Comparison of ENCODE assay signal across 1 cellular context in the genomic region with DNA sequence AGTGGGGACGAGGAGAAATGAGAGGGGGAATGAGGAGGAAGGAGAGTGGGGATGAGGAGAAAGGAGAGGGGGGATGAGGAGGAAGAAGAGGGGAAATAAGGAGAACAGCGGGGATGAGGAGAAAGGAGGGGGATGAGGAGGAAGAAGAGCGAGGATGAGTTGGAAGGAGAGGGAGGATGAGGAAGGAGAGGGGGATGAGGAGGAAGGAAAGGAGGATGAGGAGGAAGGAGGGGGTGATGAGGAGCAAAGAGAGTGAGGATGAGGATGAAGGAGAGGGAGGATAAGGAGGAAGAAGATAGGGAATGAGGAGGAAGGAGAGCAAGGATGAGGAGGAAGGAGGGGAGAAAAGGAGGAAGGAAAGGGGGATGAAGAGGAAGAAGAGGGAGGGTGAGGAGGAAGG.
TF ChIP-seq lines count a peak whose summit lies in the region.

No MANE protein-coding gene starts in this region.

TF ChIP-seq in HEK293, 187 proteins besides CTCF, POLR2A, EP300 and RAD21 (continued from another document):
- TF ChIP-seq, protein P1, sequence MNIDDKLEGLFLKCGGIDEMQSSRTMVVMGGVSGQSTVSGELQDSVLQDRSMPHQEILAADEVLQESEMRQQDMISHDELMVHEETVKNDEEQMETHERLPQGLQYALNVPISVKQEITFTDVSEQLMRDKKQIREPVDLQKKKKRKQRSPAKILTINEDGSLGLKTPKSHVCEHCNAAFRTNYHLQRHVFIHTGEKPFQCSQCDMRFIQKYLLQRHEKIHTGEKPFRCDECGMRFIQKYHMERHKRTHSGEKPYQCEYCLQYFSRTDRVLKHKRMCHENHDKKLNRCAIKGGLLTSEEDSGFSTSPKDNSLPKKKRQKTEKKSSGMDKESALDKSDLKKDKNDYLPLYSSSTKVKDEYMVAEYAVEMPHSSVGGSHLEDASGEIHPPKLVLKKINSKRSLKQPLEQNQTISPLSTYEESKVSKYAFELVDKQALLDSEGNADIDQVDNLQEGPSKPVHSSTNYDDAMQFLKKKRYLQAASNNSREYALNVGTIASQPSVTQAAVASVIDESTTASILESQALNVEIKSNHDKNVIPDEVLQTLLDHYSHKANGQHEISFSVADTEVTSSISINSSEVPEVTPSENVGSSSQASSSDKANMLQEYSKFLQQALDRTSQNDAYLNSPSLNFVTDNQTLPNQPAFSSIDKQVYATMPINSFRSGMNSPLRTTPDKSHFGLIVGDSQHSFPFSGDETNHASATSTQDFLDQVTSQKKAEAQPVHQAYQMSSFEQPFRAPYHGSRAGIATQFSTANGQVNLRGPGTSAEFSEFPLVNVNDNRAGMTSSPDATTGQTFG (tag by site-specific recombination; IDR thresholded peaks at IDR 0.05; ENCODE audit: borderline replicate concordance): peak; percentile 86; the same call in 1 of the 2 replicates
- TF ChIP-seq ZNF785 (tag by site-specific recombination; IDR thresholded peaks at IDR 0.05) (0 out of 2 replicates have a peak, but pooled peaks have one; percentile 83), SCRT2 (tag by site-specific recombination; IDR thresholded peaks at IDR 0.05) (no peak), ZNF354C (tag by site-specific recombination; IDR thresholded peaks at IDR 0.05; ENCODE audit: borderline replicate concordance, low read depth) (no peak), ZNF792 (tag by site-specific recombination; IDR thresholded peaks at IDR 0.05) (no peak), ZNF433 (tag by site-specific recombination; IDR thresholded peaks at IDR 0.05; ENCODE audit: low read depth) (no peak), GLI2 (tag by site-specific recombination; IDR thresholded peaks at IDR 0.05; ENCODE audit: borderline replicate concordance, low read depth) (no peak), ZNF394 (tag by site-specific recombination; IDR thresholded peaks at IDR 0.05; ENCODE audit: borderline replicate concordance) (no peak), KLF7 (tag by site-specific recombination; IDR thresholded peaks at IDR 0.05; ENCODE audit: borderline replicate concordance) (no peak), SP7 (tag by site-specific recombination; IDR thresholded peaks at IDR 0.05) (no peak), ZNF776 (tag by site-specific recombination; IDR thresholded peaks at IDR 0.05; ENCODE audit: borderline replicate concordance) (peak; percentile 80), PRDM1 (tag by site-specific recombination; IDR thresholded peaks at IDR 0.05) (peak; percentile 79; the same call in 1 of the 2 replicates), SALL2 (tag by site-specific recombination; IDR thresholded peaks at IDR 0.05; ENCODE audit: borderline replicate concordance) (0 out of 2 replicates have a peak, but pooled peaks have one; percentile 56), ZNF660 (tag by site-specific recombination; IDR thresholded peaks at IDR 0.05) (no peak), ZNF791 (tag by site-specific recombination; IDR thresholded peaks at IDR 0.05) (0 out of 2 replicates have a peak, but pooled peaks have one; percentile 25), ZIC2 (tag by site-specific recombination; IDR thresholded peaks at IDR 0.05) (0 out of 2 replicates have a peak, but pooled peaks have one; percentile 5), ZNF555 (tag by site-specific recombination; conservative IDR thresholded peaks at IDR 0.05) (no peak), ZNF645 (tag by site-specific recombination; IDR thresholded peaks at IDR 0.05) (0 out of 2 replicates have a peak, but pooled peaks have one; percentile 17), ZNF133 (tag by site-specific recombination; IDR thresholded peaks at IDR 0.05) (no peak), ZNF155 (tag by site-specific recombination; IDR thresholded peaks at IDR 0.05) (no peak), ZNF544 (tag by site-specific recombination; IDR thresholded peaks at IDR 0.05) (0 out of 2 replicates have a peak, but pooled peaks have one; percentile 21), ZNF169 (tag by site-specific recombination; IDR thresholded peaks at IDR 0.05) (no peak), ZNF157 (tag by site-specific recombination; IDR thresholded peaks at IDR 0.05) (no peak), ZNF366 (tag by site-specific recombination; conservative IDR thresholded peaks at IDR 0.05) (peak; percentile 91), ZNF202 (tag by site-specific recombination; IDR thresholded peaks at IDR 0.05; ENCODE audit: borderline replicate concordance) (no peak), ZNF175 (tag by site-specific recombination; IDR thresholded peaks at IDR 0.05) (no peak), ZNF2 (tag by site-specific recombination; IDR thresholded peaks at IDR 0.05) (no peak), MEIS1 (CRISPR knock-in tag; IDR thresholded peaks at IDR 0.05; ENCODE audit: borderline replicate concordance) (no peak), ZNF571 (tag by site-specific recombination; IDR thresholded peaks at IDR 0.05) (peak; percentile 62; the same call in 1 of the 2 replicates), ZBTB8A (tag by site-specific recombination; IDR thresholded peaks at IDR 0.05) (no peak), ZNF658 (tag by site-specific recombination; IDR thresholded peaks at IDR 0.05) (peak; percentile 81; the same call in 1 of the 2 replicates)
- TF ChIP-seq, protein P2, sequence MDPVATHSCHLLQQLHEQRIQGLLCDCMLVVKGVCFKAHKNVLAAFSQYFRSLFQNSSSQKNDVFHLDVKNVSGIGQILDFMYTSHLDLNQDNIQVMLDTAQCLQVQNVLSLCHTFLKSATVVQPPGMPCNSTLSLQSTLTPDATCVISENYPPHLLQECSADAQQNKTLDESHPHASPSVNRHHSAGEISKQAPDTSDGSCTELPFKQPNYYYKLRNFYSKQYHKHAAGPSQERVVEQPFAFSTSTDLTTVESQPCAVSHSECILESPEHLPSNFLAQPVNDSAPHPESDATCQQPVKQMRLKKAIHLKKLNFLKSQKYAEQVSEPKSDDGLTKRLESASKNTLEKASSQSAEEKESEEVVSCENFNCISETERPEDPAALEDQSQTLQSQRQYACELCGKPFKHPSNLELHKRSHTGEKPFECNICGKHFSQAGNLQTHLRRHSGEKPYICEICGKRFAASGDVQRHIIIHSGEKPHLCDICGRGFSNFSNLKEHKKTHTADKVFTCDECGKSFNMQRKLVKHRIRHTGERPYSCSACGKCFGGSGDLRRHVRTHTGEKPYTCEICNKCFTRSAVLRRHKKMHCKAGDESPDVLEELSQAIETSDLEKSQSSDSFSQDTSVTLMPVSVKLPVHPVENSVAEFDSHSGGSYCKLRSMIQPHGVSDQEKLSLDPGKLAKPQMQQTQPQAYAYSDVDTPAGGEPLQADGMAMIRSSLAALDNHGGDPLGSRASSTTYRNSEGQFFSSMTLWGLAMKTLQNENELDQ (tag by site-specific recombination; IDR thresholded peaks at IDR 0.05; ENCODE audit: low read depth): no peak
- TF ChIP-seq, protein P3, sequence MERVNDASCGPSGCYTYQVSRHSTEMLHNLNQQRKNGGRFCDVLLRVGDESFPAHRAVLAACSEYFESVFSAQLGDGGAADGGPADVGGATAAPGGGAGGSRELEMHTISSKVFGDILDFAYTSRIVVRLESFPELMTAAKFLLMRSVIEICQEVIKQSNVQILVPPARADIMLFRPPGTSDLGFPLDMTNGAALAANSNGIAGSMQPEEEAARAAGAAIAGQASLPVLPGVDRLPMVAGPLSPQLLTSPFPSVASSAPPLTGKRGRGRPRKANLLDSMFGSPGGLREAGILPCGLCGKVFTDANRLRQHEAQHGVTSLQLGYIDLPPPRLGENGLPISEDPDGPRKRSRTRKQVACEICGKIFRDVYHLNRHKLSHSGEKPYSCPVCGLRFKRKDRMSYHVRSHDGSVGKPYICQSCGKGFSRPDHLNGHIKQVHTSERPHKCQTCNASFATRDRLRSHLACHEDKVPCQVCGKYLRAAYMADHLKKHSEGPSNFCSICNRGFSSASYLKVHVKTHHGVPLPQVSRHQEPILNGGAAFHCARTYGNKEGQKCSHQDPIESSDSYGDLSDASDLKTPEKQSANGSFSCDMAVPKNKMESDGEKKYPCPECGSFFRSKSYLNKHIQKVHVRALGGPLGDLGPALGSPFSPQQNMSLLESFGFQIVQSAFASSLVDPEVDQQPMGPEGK (tag by site-specific recombination; IDR thresholded peaks at IDR 0.05): no peak
- TF ChIP-seq, protein P4, sequence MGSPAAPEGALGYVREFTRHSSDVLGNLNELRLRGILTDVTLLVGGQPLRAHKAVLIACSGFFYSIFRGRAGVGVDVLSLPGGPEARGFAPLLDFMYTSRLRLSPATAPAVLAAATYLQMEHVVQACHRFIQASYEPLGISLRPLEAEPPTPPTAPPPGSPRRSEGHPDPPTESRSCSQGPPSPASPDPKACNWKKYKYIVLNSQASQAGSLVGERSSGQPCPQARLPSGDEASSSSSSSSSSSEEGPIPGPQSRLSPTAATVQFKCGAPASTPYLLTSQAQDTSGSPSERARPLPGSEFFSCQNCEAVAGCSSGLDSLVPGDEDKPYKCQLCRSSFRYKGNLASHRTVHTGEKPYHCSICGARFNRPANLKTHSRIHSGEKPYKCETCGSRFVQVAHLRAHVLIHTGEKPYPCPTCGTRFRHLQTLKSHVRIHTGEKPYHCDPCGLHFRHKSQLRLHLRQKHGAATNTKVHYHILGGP (tag by site-specific recombination; IDR thresholded peaks at IDR 0.05): peak; percentile 41; the same call in 1 of the 2 replicates
- TF ChIP-seq, protein P5, sequence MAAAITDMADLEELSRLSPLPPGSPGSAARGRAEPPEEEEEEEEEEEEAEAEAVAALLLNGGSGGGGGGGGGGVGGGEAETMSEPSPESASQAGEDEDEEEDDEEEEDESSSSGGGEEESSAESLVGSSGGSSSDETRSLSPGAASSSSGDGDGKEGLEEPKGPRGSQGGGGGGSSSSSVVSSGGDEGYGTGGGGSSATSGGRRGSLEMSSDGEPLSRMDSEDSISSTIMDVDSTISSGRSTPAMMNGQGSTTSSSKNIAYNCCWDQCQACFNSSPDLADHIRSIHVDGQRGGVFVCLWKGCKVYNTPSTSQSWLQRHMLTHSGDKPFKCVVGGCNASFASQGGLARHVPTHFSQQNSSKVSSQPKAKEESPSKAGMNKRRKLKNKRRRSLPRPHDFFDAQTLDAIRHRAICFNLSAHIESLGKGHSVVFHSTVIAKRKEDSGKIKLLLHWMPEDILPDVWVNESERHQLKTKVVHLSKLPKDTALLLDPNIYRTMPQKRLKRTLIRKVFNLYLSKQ (tag by site-specific recombination; IDR thresholded peaks at IDR 0.05; ENCODE audit: borderline replicate concordance): 0 out of 2 replicates have a peak, but pooled peaks have one; percentile 9
